Comparison of ENCODE assay signal across 8 cellular contexts in genomic region chr12:119412811-119413794, GRCh38.
DNase-seq lines count a peak whose midpoint lies in the region; ATAC-seq lines count a peak whose summit lies in the region.

No MANE protein-coding gene starts in this region.

- ATAC-seq in HG02798 (IDR thresholded peaks at IDR 0.05; ENCODE audit: poor library complexity, unreplicated experiment), result no peak

- in situ Hi-C loops in T47D (cut with HindIII; ENCODE audit: low pct_unique_long_range_greater_than_20kb, low sequenced_read_pairs), result no loop called here

- DNase-seq in DMS 273 (lab: John Stamatoyannopoulos, UW; ENCODE audit: unreplicated experiment) (peak; percentile 71), DMS 273 treated with DMSO at 0.1 percent for 48 hours (lab: John Stamatoyannopoulos, UW) (no peak), Kasumi-1 (lab: John Stamatoyannopoulos, UW) (peak; percentile 23 to 50), OCI-M1 (lab: John Stamatoyannopoulos, UW) (peak; percentile 72), T47D (ENCODE audit: low read depth in 1 of 2, low spot score in 1 of 2) (peak; percentile 59 to 79), islet precursor cell (peak; percentile 90)
- peak; percentile 19 to 37 for DNase-seq in stimulated activated CD4-positive, alpha-beta T cell treated with anti-CD3 and anti-CD28 coated beads, Interleukin-4, amount 100 ng/mL, for 48 hours (ENCODE audit: low read depth in 2 of 2)
